Comparison of ENCODE assay signal across 1 cellular context in genomic region chr17:41771389-41772206, GRCh38.
TF ChIP-seq lines count a peak whose summit lies in the region.

No MANE protein-coding gene starts in this region.

TF ChIP-seq in H1, 55 proteins besides CTCF, POLR2A, EP300 and RAD21:
- TF ChIP-seq TCF12 (IDR thresholded peaks at IDR 0.05; ENCODE audit: low read depth, low read length) (no peak), HDAC6 (IDR thresholded peaks at IDR 0.05; ENCODE audit: low read depth, low read length) (no peak), CHD2 (IDR thresholded peaks at IDR 0.05; ENCODE audit: low read length) (no peak), SRF (IDR thresholded peaks at IDR 0.05; ENCODE audit: low read depth, low read length) (no peak), RBBP5 (IDR thresholded peaks at IDR 0.05; ENCODE audit: borderline replicate concordance, low read depth, low read length) (no peak)
TF ChIP-seq in H1: peak in this region for 0.
